In genomic region chr15:36863551-36863950, GRCh38 we compare ENCODE assay signal across 1 cellular context.
TF ChIP-seq lines count a peak whose summit lies in the region.

No MANE protein-coding gene starts in this region.

TF ChIP-seq in IMR-90, 13 proteins besides CTCF, POLR2A, EP300 and RAD21 (continued from another document):
- no peak for TF ChIP-seq USF2 (IDR thresholded peaks at IDR 0.05; ENCODE audit: low read depth, low read length)
TF ChIP-seq in IMR-90: peak in this region for 0.
